22 cellular contexts compared by ENCODE assay signal in genomic region chr22:39647836-39648500, GRCh38.
"Had no signal": no experiment of that assay in that cellular context is flagged by ENCODE, and none has a peak within 500 bp of the region (broad histone marks: within the 10 kb centered on the region; RNA-seq: fewer than 3 reads in every experiment).

No MANE protein-coding gene starts in this region.

- H3K9me3 Mint-ChIP-seq: IgD-negative memory B cell had no signal

- H3K27ac Mint-ChIP-seq: IgD-negative memory B cell had no signal

- H3K27ac ChIP-seq: HL-60, SJCRH30 had no signal

- H3K4me3 Mint-ChIP-seq: IgD-negative memory B cell had no signal

- ATAC-seq: Right ventricle myocardium inferior, SK-N-SH treated with all-trans-retinoic acid at 6 μM for 48 hours had no signal

- H3K4me1 Mint-ChIP-seq: IgD-negative memory B cell had no signal

- H3K27me3 ChIP-seq: SJCRH30 had no signal

- H3K4me3 ChIP-seq: SJCRH30 had no signal

- H3K36me3 Mint-ChIP-seq: IgD-negative memory B cell had no signal

- DNase-seq: KBM-7, MV-4-11, NCI-H1048, NCI-H1105, NCI-H1417, NCI-H1436 treated with DMSO at 0.1 percent for 48 hours, NCI-H1694, NCI-H187 treated with DMSO at 0.1 percent for 48 hours, NCI-H2081, NCI-H2171, NCI-H226, NCI-H446, NCI-H510A, NCI-H524 treated with DMSO at 0.1 percent for 48 hours, NCI-H69, NCI-H774, SHP77 treated with DMSO at 0.1 percent for 48 hours, SJCRH30 had no signal

- H3K9me3 ChIP-seq: SJCRH30 had no signal

- H3K4me1 ChIP-seq: SJCRH30 had no signal

- H3K36me3 ChIP-seq: SJCRH30 had no signal
